24 cellular contexts compared by ENCODE assay signal in the genomic region with DNA sequence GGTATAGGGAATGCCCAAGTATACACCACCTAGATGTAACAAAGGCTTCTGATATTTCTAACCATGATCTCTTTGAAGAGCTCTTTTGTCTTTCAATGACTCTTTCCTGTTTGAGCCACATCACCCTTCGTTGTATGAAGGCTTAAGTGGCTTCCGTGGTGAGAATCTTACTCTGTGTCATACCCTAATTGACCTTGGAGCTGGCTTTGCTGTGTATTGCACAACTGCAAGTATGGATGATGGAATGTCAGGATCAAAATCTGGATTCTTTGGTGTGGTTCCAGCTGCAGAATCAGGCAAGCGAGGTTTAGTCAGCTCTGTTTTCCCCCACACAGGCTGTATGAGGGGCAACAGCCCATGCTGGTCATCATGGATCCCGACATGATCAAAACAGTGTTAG. TPM values are rescaled to one million over a fixed set of nuclear protein-coding genes. Genes with fewer than 3 reads are reported as not detected.
DNase-seq lines count a peak whose midpoint lies in the region; TF ChIP-seq lines count a peak whose summit lies in the region.
"Had no signal": no experiment of that assay in that cellular context is flagged by ENCODE, and none has a peak within 500 bp of the region (broad histone marks: within the 10 kb centered on the region; RNA-seq: fewer than 3 reads in every experiment).

No MANE protein-coding gene starts in this region.

- no peaks in the 10 kb centered on the region for H4K20me1 ChIP-seq in osteoblast (ENCODE audit: insufficient read depth, low read length)

- no peak overlapping the region for H3K27ac ChIP-seq in esophagus muscularis mucosa (replicated peaks in 1 of 4)
- no peak overlapping the region for H3K27ac ChIP-seq in osteoblast (ENCODE audit: low read depth, low read length)
- H3K27ac ChIP-seq: ascending aorta, SJCRH30 had no signal

- CTCF ChIA-PET in HEK293T (lab: Yijun Ruan, JAX): no interaction called here

- intact Hi-C loops in esophagus muscularis mucosa (cut with DNase I): no loop called here

- H3K9me3 ChIP-seq in esophagus muscularis mucosa (no peaks in the 10 kb centered on the region), osteoblast (ENCODE audit: low read depth, low read length) (no peaks in the 10 kb centered on the region)
- H3K9me3 ChIP-seq: ascending aorta, SJCRH30 had no signal

- no peaks in the 10 kb centered on the region for H3K79me2 ChIP-seq in osteoblast (ENCODE audit: insufficient read depth, low read length)

- DNase-seq in GM03348 (ENCODE audit: low spot score) (peak; percentile 27), NB4 (ENCODE audit: low read depth) (peak; percentile 11), esophagus muscularis mucosa (ENCODE audit: extremely low spot score) (peak; percentile 74), osteoblast (ENCODE audit: insufficient read length, low spot score, missing footprints) (peak; percentile 6), NCI-H1092 (lab: John Stamatoyannopoulos, UW) (no peak), NCI-H524 (lab: John Stamatoyannopoulos, UW) (no peak), HEK293T (ENCODE audit: extremely low spot score) (no peak), iPS-NIHi7 (ENCODE audit: extremely low spot score) (no peak)
- DNase-seq: activated CD4-positive, alpha-beta T cell treated with anti-CD3 and anti-CD28 coated beads for 48 hours; activated CD8-positive, alpha-beta memory T cell treated with anti-CD3 and anti-CD28 coated beads, Interleukin-2, amount 10 ng/mL, durations not matched to agents 7 days and 5 days; activated naive CD4-positive, alpha-beta T cell treated with anti-CD3 and anti-CD28 coated beads, Interleukin-2, amount 50 U/mL, for 16 hours; CD8-positive, alpha-beta T cell; central memory CD4-positive, alpha-beta T cell; GOT3; NCI-H2029 treated with DMSO at 0.1 percent for 48 hours; PC-3; SJCRH30; stimulated activated naive B cell treated with anti-CD40 and anti-IgM and Interleukin-4, amounts not matched to agents 10 μg/mL and 1 μg/mL and 100 μg/mL, for 72 hours had no signal

- H3K36me3 ChIP-seq in esophagus muscularis mucosa: no peaks in the 10 kb centered on the region
- H3K36me3 ChIP-seq in osteoblast (ENCODE audit: insufficient read depth, low read length): no peaks in the 10 kb centered on the region
- H3K36me3 ChIP-seq: ascending aorta, SJCRH30 had no signal

- TF ChIP-seq POLR2A in NB4 (IDR thresholded peaks at IDR 0.05; ENCODE audit: extremely low read depth, insufficient read length): no peak
- no peak for TF ChIP-seq POLR2A in esophagus muscularis mucosa (IDR thresholded peaks at IDR 0.05; ENCODE audit: low read depth)

- H3K4me1 ChIP-seq in esophagus muscularis mucosa (no peaks in the 10 kb centered on the region), osteoblast (ENCODE audit: insufficient read depth, low read length) (peaks cover 3% of the 10 kb centered on the region)
- H3K4me1 ChIP-seq: ascending aorta, SJCRH30 had no signal

- H3K4me2 ChIP-seq in osteoblast (ENCODE audit: insufficient read depth, low read length): no peak overlapping the region
- H3K4me2 ChIP-seq: smooth muscle cell had no signal

- no peak for TF ChIP-seq CTCF in NB4 (IDR thresholded peaks at IDR 0.05; ENCODE audit: low read depth, low read length)
- TF ChIP-seq CTCF in esophagus muscularis mucosa (IDR thresholded peaks at IDR 0.05): no peak
- no peak for TF ChIP-seq CTCF in osteoblast (IDR thresholded peaks at IDR 0.05; ENCODE audit: extremely low read depth, low read depth, low read length)

- no peak overlapping the region for H2AFZ ChIP-seq in osteoblast (ENCODE audit: low read length)

- H3K27me3 ChIP-seq in esophagus muscularis mucosa: peaks cover 0 to 4% (median 0%) of the 10 kb centered on the region in 4 donors
- H3K27me3 ChIP-seq in osteoblast (ENCODE audit: insufficient read depth, low read length): peaks cover 54% of the 10 kb centered on the region
- H3K27me3 ChIP-seq: ascending aorta had no signal

- H3K4me3 ChIP-seq in NB4 (ENCODE audit: low read depth, low read length) (no peak overlapping the region), esophagus muscularis mucosa (no peak overlapping the region), osteoblast (ENCODE audit: insufficient read depth, low read length) (no peak overlapping the region)
- H3K4me3 ChIP-seq: ascending aorta, SJCRH30, smooth muscle cell had no signal

- 59% methylated on average over 4 of the region's 4 CpGs for WGBS in esophagus muscularis mucosa

- TF ChIP-seq EP300 in esophagus muscularis mucosa (IDR thresholded peaks at IDR 0.05): no peak

- POLR2A ChIA-PET in HEK293T (lab: Yijun Ruan, JAX): no interaction called here

TF ChIP-seq in HEK293T, 16 proteins besides CTCF, POLR2A, EP300 and RAD21:
- no peak for TF ChIP-seq L3MBTL2 (conservative IDR thresholded peaks at IDR 0.05)
- TF ChIP-seq ZNF384 (IDR thresholded peaks at IDR 0.05): no peak
- TF ChIP-seq TARDBP (IDR thresholded peaks at IDR 0.05): no peak
- TF ChIP-seq CTBP1 (IDR thresholded peaks at IDR 0.05; ENCODE audit: borderline replicate concordance): no peak
- TF ChIP-seq LEF1 (IDR thresholded peaks at IDR 0.05; ENCODE audit: borderline replicate concordance): no peak

RNA-seq across cellular contexts. Expression of a gene that starts 16.0 kb away (rescaled TPM):
- not detected for total RNA-seq in esophagus muscularis mucosa
- total RNA-seq in osteoblast: not detected in 2 replicates
- total RNA-seq: activated CD8-positive, alpha-beta memory T cell treated with anti-CD3 and anti-CD28 coated beads, Interleukin-2, amount 10 ng/mL, durations not matched to agents 7 days and 5 days; ascending aorta; CD8-positive, alpha-beta T cell; dermis microvascular lymphatic vessel endothelial cell; kidney epithelial cell; lung microvascular endothelial cell; PC-3; SJCRH30; smooth muscle cell had no signal

RNA-seq across cellular contexts. Expression of a gene that starts 33.0 kb away (rescaled TPM):
- total RNA-seq in esophagus muscularis mucosa (under 1 TPM in 1 of 4 donors, not detected in 3; 0.65 TPM), osteoblast (0.29 and 0.72 TPM in 2 replicates)
- total RNA-seq: ascending aorta, dermis microvascular lymphatic vessel endothelial cell, kidney epithelial cell, lung microvascular endothelial cell, smooth muscle cell had no signal

RNA-seq across cellular contexts. Expression of a gene that starts 59.8 kb away (rescaled TPM):
- not detected for total RNA-seq in esophagus muscularis mucosa
- not detected in 2 replicates for total RNA-seq in osteoblast
- total RNA-seq: activated CD8-positive, alpha-beta memory T cell treated with anti-CD3 and anti-CD28 coated beads, Interleukin-2, amount 10 ng/mL, durations not matched to agents 7 days and 5 days; ascending aorta; CD8-positive, alpha-beta T cell; dermis microvascular lymphatic vessel endothelial cell; kidney epithelial cell; lung microvascular endothelial cell; PC-3; SJCRH30; smooth muscle cell; T-helper 1 cell treated with Interleukin-12 subunit alpha and Interleukin-12 subunit beta and Interleukin-4 antibody, amounts not matched to agents 30 ng/mL and 1 ng/mL, for 36 hours had no signal

Comparison
In these comparisons a context has a peak if more than half of its experiments do, and no peak if none do; other contexts are left out.
1. DNase-seq: peak in GM03348 (single experiment), NB4 (single experiment), esophagus muscularis mucosa (single experiment) and osteoblast (single experiment); none in NCI-H1092 (single experiment), NCI-H524 (0 of 2), HEK293T (single experiment) and iPS-NIHi7 (single experiment).